In the genomic region with DNA sequence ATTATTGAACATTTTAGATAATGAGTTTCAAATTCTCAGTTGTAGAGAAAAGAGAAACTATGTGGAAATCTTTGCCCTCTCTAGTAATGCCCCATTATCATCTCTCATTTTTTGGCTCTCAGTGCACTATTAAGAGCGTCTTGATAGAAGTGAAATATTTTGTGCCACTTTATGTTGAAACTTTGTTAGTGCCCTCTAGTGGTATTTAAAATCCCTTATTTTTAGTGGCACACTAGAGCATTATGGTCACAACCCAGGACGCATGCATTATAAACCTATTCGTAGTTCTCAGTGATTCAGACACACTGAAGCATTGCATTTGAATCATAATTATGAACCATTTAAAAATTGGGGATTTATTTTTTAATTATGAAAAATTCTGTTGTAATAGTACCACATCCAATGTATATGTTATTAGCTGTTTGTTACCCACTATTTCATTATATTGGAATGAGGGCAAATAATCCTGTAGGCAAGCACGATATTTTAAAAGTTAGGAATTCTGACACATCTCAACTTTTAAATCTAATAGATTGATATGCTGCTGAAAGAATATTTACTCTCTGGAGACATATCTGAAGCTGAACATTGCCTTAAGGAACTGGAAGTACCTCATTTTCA, we compare ENCODE assay signal across 8 cellular contexts. TPM values are rescaled to one million over a fixed set of nuclear protein-coding genes. Genes with fewer than 3 reads are reported as not detected.
DNase-seq lines count a peak whose midpoint lies in the region; ATAC-seq and TF ChIP-seq lines count a peak whose summit lies in the region.

No MANE protein-coding gene starts in this region.

- no peaks in the 10 kb centered on the region for H3K27me3 ChIP-seq in A673 (replicated peaks; ENCODE audit: insufficient read depth, low read depth, low read length, poor library complexity)
- no peaks in the 10 kb centered on the region for H3K27me3 ChIP-seq in GM06990 (replicated peaks; ENCODE audit: control insufficient read depth, insufficient read depth, low read length)
- no peaks in the 10 kb centered on the region for H3K27me3 ChIP-seq in upper lobe of left lung

- BruUV-seq in A673 (replicated peaks; lab: Mats Ljungman, UMichigan), result no TSS peak
- no TSS peak for BruUV-seq in MCF 10A (replicated peaks; lab: Mats Ljungman, UMichigan)

- CTCF ChIA-PET in A673 (lab: Charles Lee) (interaction anchor here (1.2 to 1.6 kb wide), 2 partner anchors 25 to 147 kb away, joined by 3 to 4 read pairs; no protein-coding TSS in a partner anchor), MCF 10A (lab: Yijun Ruan, JAX) (interaction anchor here (0.5 to 3.6 kb wide), 23 partner anchors 8 to 1583 kb away, joined by 3 to 22 read pairs (median 3); no protein-coding TSS in a partner anchor)

- no peaks in the 10 kb centered on the region for H3K9me3 ChIP-seq in A673 (ENCODE audit: low read depth, low read length, poor library complexity, severe bottlenecking)
- no peaks in the 10 kb centered on the region for H3K9me3 ChIP-seq in upper lobe of left lung

- no peak overlapping the region for H3K27ac Mint-ChIP-seq in MCF 10A (ENCODE audit: low read depth, unreplicated experiment)

- WGBS in upper lobe of left lung, 2 donors, result 27 to 30% methylated on average over 4 of the region's 4 CpGs

- no peak for TF ChIP-seq EP300 in upper lobe of left lung (IDR thresholded peaks at IDR 0.05)

- H3K4me3 ChIP-seq in A673 (ENCODE audit: low read depth, low read length, poor library complexity, severe bottlenecking), result no peak overlapping the region
- no peak overlapping the region for H3K4me3 ChIP-seq in GM06990 (replicated peaks; ENCODE audit: low read depth, low read length)
- no peak overlapping the region for H3K4me3 ChIP-seq in upper lobe of left lung

- peaks cover 98% of the 10 kb centered on the region for H3K36me3 Mint-ChIP-seq in MCF 10A (ENCODE audit: insufficient read depth, unreplicated experiment)

- no peak for TF ChIP-seq POLR2A in upper lobe of left lung (IDR thresholded peaks at IDR 0.05)

- no peaks in the 10 kb centered on the region for H3K36me3 ChIP-seq in A673 (ENCODE audit: insufficient read depth, low read length, poor library complexity, severe bottlenecking)
- peaks cover 4% of the 10 kb centered on the region; the same call in 1 of the 2 replicates for H3K36me3 ChIP-seq in GM06990 (ENCODE audit: control insufficient read depth, insufficient read depth, low read length)
- H3K36me3 ChIP-seq in upper lobe of left lung, result peaks cover 0 to 59% (median 7%) of the 10 kb centered on the region in 4 donors

- peak; percentile 76 for DNase-seq in A673 (ENCODE audit: low spot score)
- no peak for DNase-seq in GM06990 (ENCODE audit: extremely low read depth, insufficient read length)
- DNase-seq in NCI-H526 treated with DMSO at 0.1 percent for 48 hours (lab: John Stamatoyannopoulos, UW), result peak; percentile 31
- DNase-seq in MCF 10A (ENCODE audit: unreplicated experiment), result peak; percentile 54
- no peak for DNase-seq in left colon
- DNase-seq in upper lobe of left lung, result no peak

- intact Hi-C loops in A673 (cut with micrococcal nuclease; ENCODE audit: unreplicated experiment) (loop anchor here (1.0 to 5.0 kb wide), 3 partner anchors 147 to 586 kb away; no protein-coding TSS in a partner anchor), MCF 10A (cut with micrococcal nuclease) (loop anchor here (1.0 to 5.0 kb wide), 4 partner anchors 89 to 374 kb away; no protein-coding TSS in a partner anchor), left colon (cut with DNase I, micrococcal nuclease) (loop anchor here (5.0 to 10.0 kb wide), 2 partner anchors 146 to 149 kb away; no protein-coding TSS in a partner anchor)

- peaks cover 4% of the 10 kb centered on the region for H3K4me1 ChIP-seq in A673 (ENCODE audit: insufficient read depth, low read length, poor library complexity, severe bottlenecking)
- H3K4me1 ChIP-seq in upper lobe of left lung, result peaks cover 0 to 8% (median 3%) of the 10 kb centered on the region in 4 donors

- POLR2A ChIA-PET in A673 (lab: Charles Lee; ENCODE audit: low non-redundant PET), result interaction anchor here (0.6 kb wide), 1 partner anchor 43 kb away, joined by 6 read pairs; no protein-coding TSS in a partner anchor
- POLR2A ChIA-PET in MCF 10A (lab: Yijun Ruan, JAX), result interaction anchor here (0.7 to 1.7 kb wide), 5 partner anchors 21 to 1538 kb away, joined by 3 to 6 read pairs (median 3); a partner anchor contains a TSS

- no peaks in the 10 kb centered on the region for H3K9me3 Mint-ChIP-seq in MCF 10A (ENCODE audit: unreplicated experiment)

- peaks cover 16% of the 10 kb centered on the region for H3K4me1 Mint-ChIP-seq in MCF 10A (ENCODE audit: insufficient read depth, unreplicated experiment)

- ATAC-seq in HG02798 (IDR thresholded peaks at IDR 0.05; ENCODE audit: poor library complexity, unreplicated experiment) (peak; percentile 79), left colon (peak; percentile 65), upper lobe of left lung (ENCODE audit: low FRiP score in 2 of 2) (peak; percentile 66 to 85), HG03378 (IDR thresholded peaks at IDR 0.05; ENCODE audit: unreplicated experiment) (no peak)

- H3K27me3 Mint-ChIP-seq in MCF 10A (ENCODE audit: insufficient read depth, unreplicated experiment), result no peaks in the 10 kb centered on the region

- H3K27ac ChIP-seq in A673 (ENCODE audit: low read depth, low read length, poor library complexity, severe bottlenecking) (no peak overlapping the region), upper lobe of left lung (no peak overlapping the region)

- TF ChIP-seq CTCF in A673 (conservative IDR thresholded peaks at IDR 0.05; ENCODE audit: low read depth, low read length) (peak; percentile 67), GM06990 (IDR thresholded peaks at IDR 0.05; ENCODE audit: insufficient read depth, low read length, poor library complexity, severe bottlenecking) (peak; percentile 42), MCF 10A (IDR thresholded peaks at IDR 0.05; ENCODE audit: unreplicated experiment) (peak; percentile 52), upper lobe of left lung (IDR thresholded peaks at IDR 0.05) (peak; percentile 48 to 66 (median 58))

- no peak overlapping the region for H3K4me3 Mint-ChIP-seq in MCF 10A (ENCODE audit: unreplicated experiment)

RNA-seq across cellular contexts. Expression of a gene that starts 21.9 kb away (rescaled TPM):
- 17.3 and 23.7 TPM in 2 replicates for total RNA-seq in A673 (2021)
- 80.7 and 133 TPM in 2 replicates for total RNA-seq in MCF 10A (2022)
- total RNA-seq in left colon, result 100 to 1,000 TPM; 487 to 575 TPM
- 100 to 1,000 TPM in 1 of 6 donors, 10 to 100 TPM in 5; 38.0 to 129 (median 57.1) TPM for total RNA-seq in upper lobe of left lung

RNA-seq across cellular contexts. Expression of a gene that starts 25.3 kb away (rescaled TPM):
- total RNA-seq in A673 (2021), result 32.9 and 33.9 TPM in 2 replicates
- total RNA-seq in MCF 10A (2022), result 46.9 and 68.7 TPM in 2 replicates
- 10 to 100 TPM; 12.3 to 15.7 TPM for total RNA-seq in left colon
- total RNA-seq in upper lobe of left lung, result 10 to 100 TPM in 5 of 6 donors, 1 to 10 TPM in 1; 3.4 to 27.4 (median 19.4) TPM

RNA-seq across cellular contexts. Expression of a gene that starts 25.7 kb away (rescaled TPM):
- total RNA-seq in A673 (2021) (37.6 and 40.0 TPM in 2 replicates), MCF 10A (2022) (59.8 and 60.6 TPM in 2 replicates), left colon (10 to 100 TPM; 66.8 to 79.2 TPM), upper lobe of left lung (100 to 1,000 TPM in 1 of 6 donors, 10 to 100 TPM in 5; 24.2 to 117 (median 41.6) TPM)

Comparison
In these comparisons a context has a peak if more than half of its experiments do, and no peak if none do; other contexts are left out.
1. DNase-seq: peak in A673 (single experiment), NCI-H526 treated with DMSO at 0.1 percent for 48 hours (single experiment) and MCF 10A (single experiment); none in GM06990 (single experiment), left colon (0 of 2) and upper lobe of left lung (0 of 2).
2. Peak in every context shown above with its lines, with median percentiles within 50 percentile points of each other: CTCF ChIP-seq.